In the genomic region with DNA sequence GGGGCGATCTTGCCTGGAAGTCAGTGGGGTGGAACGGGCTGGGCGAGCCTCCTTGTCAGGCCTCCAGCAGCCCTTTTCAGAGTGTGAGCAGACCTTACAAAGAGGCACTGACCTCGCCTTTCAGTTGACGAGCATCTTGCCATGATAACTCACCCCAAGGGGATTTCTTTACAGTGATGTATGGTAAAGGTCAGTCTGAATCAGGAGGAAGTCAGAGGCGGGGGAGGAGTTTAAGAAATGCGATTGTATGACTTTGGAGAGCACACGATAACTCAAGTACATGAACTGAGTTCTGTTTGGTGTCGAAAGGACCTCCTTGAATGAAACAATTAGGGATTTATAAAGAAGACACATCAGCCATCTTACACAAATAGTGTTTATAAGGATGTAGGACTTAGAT, we compare ENCODE assay signal across 20 cellular contexts.
"Had no signal": no experiment of that assay in that cellular context is flagged by ENCODE, and none has a peak within 500 bp of the region (broad histone marks: within the 10 kb centered on the region; RNA-seq: fewer than 3 reads in every experiment).

No MANE protein-coding gene starts in this region.

- H3K27me3 ChIP-seq: brain microvascular endothelial cell, transverse colon, vagina had no signal

- FAIRE-seq: frontal cortex had no signal

- DNase-seq: activated CD4-positive, alpha-beta memory T cell treated with anti-CD3 and anti-CD28 coated beads for 36 hours; activated naive CD4-positive, alpha-beta T cell treated with anti-CD3 and anti-CD28 coated beads for 36 hours; activated T-cell treated with anti-CD3 and anti-CD28 coated beads, Interleukin-2, amount 50 U/mL, for 24 hours; aorta; brain microvascular endothelial cell; kidney glomerular epithelial cell; left ventricle myocardium inferior; mammary epithelial cell; nephron progenitor cell; occipital lobe; retina; stimulated activated CD4-positive, alpha-beta T cell treated with anti-CD3 and anti-CD28 coated beads, Interleukin-2, amount 100 ng/mL, for 24 hours; T-helper 17 cell; transverse colon; WERI-Rb-1 had no signal

- H3K9me3 Mint-ChIP-seq: activated CD4-positive, alpha-beta memory T cell treated with anti-CD3 and anti-CD28 coated beads for 36 hours; activated naive CD4-positive, alpha-beta T cell treated with anti-CD3 and anti-CD28 coated beads for 36 hours; activated T-cell treated with anti-CD3 and anti-CD28 coated beads, Interleukin-2, amount 50 U/mL, for 24 hours; nephron progenitor cell; stimulated activated naive CD8-positive, alpha-beta T cell treated with anti-CD3 and anti-CD28 coated beads, Interleukin-15, Interleukin-2, amounts not matched to agents 100 ng/mL and 50 ng/mL, for 24 hours had no signal

- H3K27ac Mint-ChIP-seq: activated CD4-positive, alpha-beta memory T cell treated with anti-CD3 and anti-CD28 coated beads for 36 hours; activated naive CD4-positive, alpha-beta T cell treated with anti-CD3 and anti-CD28 coated beads for 36 hours; activated T-cell treated with anti-CD3 and anti-CD28 coated beads, Interleukin-2, amount 50 U/mL, for 24 hours; nephron progenitor cell; stimulated activated naive CD8-positive, alpha-beta T cell treated with anti-CD3 and anti-CD28 coated beads, Interleukin-15, Interleukin-2, amounts not matched to agents 100 ng/mL and 50 ng/mL, for 24 hours; T-helper 17 cell had no signal

- H3K4me3 ChIP-seq: coronary artery, left ventricle myocardium inferior, suprapubic skin, transverse colon, vagina had no signal

- H3K27ac ChIP-seq: brain microvascular endothelial cell, coronary artery, left ventricle myocardium inferior, suprapubic skin, transverse colon, vagina, WERI-Rb-1 had no signal

- H3K36me3 ChIP-seq: brain microvascular endothelial cell, left ventricle myocardium inferior, suprapubic skin, transverse colon, vagina, WERI-Rb-1 had no signal

- H3K9me3 ChIP-seq: left ventricle myocardium inferior, suprapubic skin, transverse colon, vagina had no signal

- H3K4me1 ChIP-seq: left ventricle myocardium inferior, suprapubic skin, vagina had no signal

- H3K36me3 Mint-ChIP-seq: activated CD4-positive, alpha-beta memory T cell treated with anti-CD3 and anti-CD28 coated beads for 36 hours had no signal

- H3K4me1 Mint-ChIP-seq: T-helper 17 cell had no signal

- ATAC-seq: T-helper 17 cell had no signal

- H3K4me3 Mint-ChIP-seq: activated CD4-positive, alpha-beta memory T cell treated with anti-CD3 and anti-CD28 coated beads for 36 hours; activated naive CD4-positive, alpha-beta T cell treated with anti-CD3 and anti-CD28 coated beads for 36 hours; activated T-cell treated with anti-CD3 and anti-CD28 coated beads, Interleukin-2, amount 50 U/mL, for 24 hours; nephron progenitor cell; stimulated activated naive CD8-positive, alpha-beta T cell treated with anti-CD3 and anti-CD28 coated beads, Interleukin-15, Interleukin-2, amounts not matched to agents 100 ng/mL and 50 ng/mL, for 24 hours; T-helper 17 cell had no signal

- H3K27me3 Mint-ChIP-seq: stimulated activated naive CD8-positive, alpha-beta T cell treated with anti-CD3 and anti-CD28 coated beads, Interleukin-15, Interleukin-2, amounts not matched to agents 100 ng/mL and 50 ng/mL, for 24 hours; T-helper 17 cell had no signal
